8 cellular contexts compared by ENCODE assay signal in genomic region chr10:70815504-70816219, GRCh38. TPM values are rescaled to one million over a fixed set of nuclear protein-coding genes. Genes with fewer than 3 reads are reported as not detected.
DNase-seq lines count a peak whose midpoint lies in the region; ATAC-seq and TF ChIP-seq lines count a peak whose summit lies in the region.

Gene SGPL1, plus strand, starts transcription at chr10:70815948. Its CDS starts 906 bp downstream, at chr10:70816854.

- peak; percentile 98 for DNase-seq in AG08396 (ENCODE audit: low spot score)
- peak; percentile 77 for DNase-seq in NCI-H345 (lab: John Stamatoyannopoulos, UW)
- DNase-seq in activated CD4-positive, alpha-beta T cell treated with anti-CD3 and anti-CD28 coated beads, Interleukin-2, amount 50 U/mL, for 1 hour, result peak; percentile 83
- peak; percentile 69 for DNase-seq in dedifferentiated amniotic fluid mesenchymal stem cell (ENCODE audit: extremely low spot score)
- peak; percentile 83 to 97 for DNase-seq in left lung
- peak; percentile 76 for DNase-seq in stimulated activated CD4-positive, alpha-beta T cell treated with anti-CD3 and anti-CD28 coated beads, Interleukin-2, amount 100 ng/mL, for 4 hours (ENCODE audit: low read depth)

- peaks cover 3 to 25% of the 10 kb centered on the region in 2 donors for H3K4me1 ChIP-seq in left lung

- H3K9me3 ChIP-seq in left lung, result no peaks in the 10 kb centered on the region

- H3K27ac ChIP-seq in left lung, result peak within 1 kb of the TSS; percentile 86 to 91

- intact Hi-C loops in left lung (cut with DNase I), result no loop called here

- H3K36me3 ChIP-seq in left lung, result peaks cover 0 to 10% of the 10 kb centered on the region in 2 donors

- peak; percentile 98 to 99 for TF ChIP-seq CTCF in left lung (IDR thresholded peaks at IDR 0.05)

- ATAC-seq in GM18858 (IDR thresholded peaks at IDR 0.05; ENCODE audit: unreplicated experiment), result peak; percentile 87
- peak; percentile 83 for ATAC-seq in HG03095 (IDR thresholded peaks at IDR 0.05; ENCODE audit: unreplicated experiment)
- ATAC-seq in left lung, result peak; percentile 97

- peak within 1 kb of the TSS; percentile 53 to 57 for H3K4me3 ChIP-seq in left lung

- H3K27me3 ChIP-seq in left lung, result no peaks in the 10 kb centered on the region

RNA-seq across cellular contexts. Expression of gene SGPL1, which starts in this region (rescaled TPM):
- 10 to 100 TPM; 53.8 to 60.6 TPM for total RNA-seq in left lung

Comparison
In these comparisons a context has a peak if more than half of its experiments do, and no peak if none do; other contexts are left out.
1. Peak in every context shown above with its lines: DNase-seq, ATAC-seq, H3K4me3 ChIP-seq and H3K27ac ChIP-seq.